ENCODE assay signal across 12 cellular contexts in the genomic region with DNA sequence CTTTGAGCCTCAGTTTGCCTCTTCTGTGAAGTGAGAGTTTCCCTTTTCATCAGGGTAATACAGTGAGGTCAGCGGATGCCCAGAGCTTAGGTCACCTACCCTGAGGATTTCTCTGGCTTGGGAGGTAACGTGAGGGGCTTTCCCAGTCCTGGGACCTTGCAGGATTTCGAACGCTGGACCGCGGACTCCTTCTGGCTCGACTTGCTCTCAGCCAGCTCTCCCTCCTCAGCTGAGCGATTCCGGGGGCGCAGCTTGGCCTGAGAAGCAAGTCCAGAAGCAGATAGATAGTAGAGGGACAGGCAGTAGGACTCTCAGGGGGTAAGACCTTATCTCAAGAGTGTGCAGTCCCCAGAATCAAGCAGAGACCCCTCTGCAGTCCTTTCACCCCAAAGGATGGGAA. TPM values are rescaled to one million over a fixed set of nuclear protein-coding genes. Genes with fewer than 3 reads are reported as not detected.
"Had no signal": no experiment of that assay in that cellular context is flagged by ENCODE, and none has a peak within 500 bp of the region (broad histone marks: within the 10 kb centered on the region; RNA-seq: fewer than 3 reads in every experiment).

No MANE protein-coding gene starts in this region.

- H3K9me3 Mint-ChIP-seq: HFFc6 had no signal

- ATAC-seq: HCT116, HepG2 had no signal

- H3K27me3 Mint-ChIP-seq: IgD-negative memory B cell had no signal

- H3K27ac Mint-ChIP-seq: HFFc6, IgD-negative memory B cell had no signal

- H3K4me1 ChIP-seq: HAP-1 had no signal

- H3K4me3 Mint-ChIP-seq: HFFc6, IgD-negative memory B cell had no signal

- H3K9me3 ChIP-seq: HAP-1 had no signal

- H2AFZ ChIP-seq: GM23248 had no signal

- H3K4me1 Mint-ChIP-seq: IgD-negative memory B cell had no signal

- H3K27ac ChIP-seq: GM23248, HL-60 had no signal

- H3K4me3 ChIP-seq: GM23248, HAP-1 had no signal

- DNase-seq: GM23248, GOT3, H7, HFFc6, KBM-7 had no signal

- H3K9ac ChIP-seq: GM23248 had no signal

RNA-seq across cellular contexts. Expression of a gene that starts 37.4 kb away (rescaled TPM):
- total RNA-seq: GM23248, H4, H7, HepG2, HFFc6, HT1080 had no signal
- polyA plus RNA-seq: IgD-negative memory B cell had no signal
